Comparison of ENCODE assay signal across 8 cellular contexts in genomic region chr19:48255376-48256303, GRCh38. TPM values are rescaled to one million over a fixed set of nuclear protein-coding genes. Genes with fewer than 3 reads are reported as not detected.
DNase-seq lines count a peak whose midpoint lies in the region; TF ChIP-seq lines count a peak whose summit lies in the region.

CARD8 (minus strand) TSS chr19:48255912; CDS start chr19:48241020, 14,892 bp downstream.

- DNase-seq in DMS53 treated with DMSO at 0.1 percent for 48 hours (lab: John Stamatoyannopoulos, UW; ENCODE audit: unreplicated experiment) = peak; percentile 91
- DNase-seq in GM23248 = peak; percentile 93
- peak; percentile 82 for DNase-seq in MG63
- peak; percentile 78 for DNase-seq in SIG-M5 (lab: John Stamatoyannopoulos, UW)
- peak; percentile 92 for DNase-seq in activated effector memory CD4-positive, alpha-beta T cell treated with anti-CD3 and anti-CD28 coated beads, Interleukin-2, amount 50 U/mL, for 16 hours
- DNase-seq in fibroblast of villous mesenchyme (ENCODE audit: low read depth) = peak; percentile 92
- peak; percentile 66 for DNase-seq in nephron progenitor cell

- H3K27ac Mint-ChIP-seq in nephron progenitor cell = peak within 1 kb of the TSS; percentile 98
- H3K27ac Mint-ChIP-seq in stimulated activated naive CD8-positive, alpha-beta T cell treated with anti-CD3 and anti-CD28 coated beads, Interleukin-15, Interleukin-2, amounts not matched to agents 100 ng/mL and 50 ng/mL, for 24 hours = peak within 1 kb of the TSS; percentile 100

- H3K27me3 ChIP-seq in GM23248 (replicated peaks; ENCODE audit: insufficient read depth) (no peaks in the 10 kb centered on the region), MG63 (no peaks in the 10 kb centered on the region)

- WGBS in GM23248 (ENCODE audit: low coverage in 1 of 2, low lambda C conversion rate in 2 of 2, missing lambda C conversion rate in 2 of 2), 2 experiments = 4 to 6% methylated on average over 15 of the region's 15 CpGs

- no peaks in the 10 kb centered on the region for H3K36me3 ChIP-seq in GM23248 (ENCODE audit: low read depth)
- H3K36me3 ChIP-seq in MG63 = no peaks in the 10 kb centered on the region; the same call in 1 of the 2 replicates

- H3K4me3 ChIP-seq in GM23248 = peak within 1 kb of the TSS; percentile 100
- H3K4me3 ChIP-seq in MG63 = peak within 1 kb of the TSS; percentile 83
- H3K4me3 ChIP-seq in fibroblast of villous mesenchyme (ENCODE audit: low read depth, low read length) = peak within 1 kb of the TSS; percentile 84

- peaks cover 27% of the 10 kb centered on the region for H3K79me2 ChIP-seq in GM23248 (ENCODE audit: insufficient read depth)

- no peaks in the 10 kb centered on the region for H4K20me1 ChIP-seq in GM23248 (ENCODE audit: insufficient read depth)

- H3K36me3 Mint-ChIP-seq in nephron progenitor cell (ENCODE audit: low read depth) = peaks cover 41% of the 10 kb centered on the region
- H3K36me3 Mint-ChIP-seq in stimulated activated naive CD8-positive, alpha-beta T cell treated with anti-CD3 and anti-CD28 coated beads, Interleukin-15, Interleukin-2, amounts not matched to agents 100 ng/mL and 50 ng/mL, for 24 hours (ENCODE audit: low read depth) = peaks cover 16% of the 10 kb centered on the region

- H3K27me3 Mint-ChIP-seq in nephron progenitor cell (ENCODE audit: low read depth, poor library complexity) = peaks cover 6% of the 10 kb centered on the region
- no peaks in the 10 kb centered on the region for H3K27me3 Mint-ChIP-seq in stimulated activated naive CD8-positive, alpha-beta T cell treated with anti-CD3 and anti-CD28 coated beads, Interleukin-15, Interleukin-2, amounts not matched to agents 100 ng/mL and 50 ng/mL, for 24 hours

- no peaks in the 10 kb centered on the region for H3F3A ChIP-seq in GM23248 (ENCODE audit: insufficient read depth)

- H3K9me2 ChIP-seq in GM23248 (ENCODE audit: insufficient read depth) = no peaks in the 10 kb centered on the region

- H3K4me2 ChIP-seq in GM23248 (ENCODE audit: unreplicated experiment) = peak within 1 kb of the TSS; percentile 95

- H3K4me1 Mint-ChIP-seq in nephron progenitor cell = peaks cover 51% of the 10 kb centered on the region
- H3K4me1 Mint-ChIP-seq in stimulated activated naive CD8-positive, alpha-beta T cell treated with anti-CD3 and anti-CD28 coated beads, Interleukin-15, Interleukin-2, amounts not matched to agents 100 ng/mL and 50 ng/mL, for 24 hours (ENCODE audit: low read depth) = peaks cover 82% of the 10 kb centered on the region

- TF ChIP-seq CTCF in fibroblast of villous mesenchyme (IDR thresholded peaks at IDR 0.05; ENCODE audit: insufficient read depth, low read depth, low read length) (peak; percentile 11), nephron progenitor cell (IDR thresholded peaks at IDR 0.05) (no peak)

- peaks cover 25% of the 10 kb centered on the region for H3K9me3 Mint-ChIP-seq in nephron progenitor cell
- no peaks in the 10 kb centered on the region for H3K9me3 Mint-ChIP-seq in stimulated activated naive CD8-positive, alpha-beta T cell treated with anti-CD3 and anti-CD28 coated beads, Interleukin-15, Interleukin-2, amounts not matched to agents 100 ng/mL and 50 ng/mL, for 24 hours

- H3K4me1 ChIP-seq in GM23248 (ENCODE audit: insufficient read depth) = no peaks in the 10 kb centered on the region

- in situ Hi-C loops in GM23248 (cut with MboI) = no loop called here

- peak within 1 kb of the TSS; percentile 91 for H3K27ac ChIP-seq in GM23248

- H3K9ac ChIP-seq in GM23248 = peak within 1 kb of the TSS; percentile 93

- H2AFZ ChIP-seq in GM23248 = peak within 1 kb of the TSS; percentile 98

- peak within 1 kb of the TSS; percentile 99 for H3K4me3 Mint-ChIP-seq in nephron progenitor cell
- H3K4me3 Mint-ChIP-seq in stimulated activated naive CD8-positive, alpha-beta T cell treated with anti-CD3 and anti-CD28 coated beads, Interleukin-15, Interleukin-2, amounts not matched to agents 100 ng/mL and 50 ng/mL, for 24 hours = peak within 1 kb of the TSS; percentile 98

- H3K9me3 ChIP-seq in GM23248 (ENCODE audit: low read depth) (no peaks in the 10 kb centered on the region), MG63 (no peaks in the 10 kb centered on the region)

RNA-seq across cellular contexts. Expression of gene CARD8, which starts in this region (rescaled TPM):
- total RNA-seq in GM23248 (2014; rRNA removed; shearing (Covaris generic)) = 12.9 and 24.2 TPM in 2 replicates
- polyA plus RNA-seq in GM23248 (2016; fragmentation: Nextera tagmentation; extraction: Ambion mirVana) = 6.3 and 6.6 TPM in 2 replicates
- total RNA-seq in MG63 (2014; rRNA removed; shearing (Covaris generic); ENCODE audit: low replicate concordance) = 8.3 and 17.5 TPM in 2 replicates
- total RNA-seq in fibroblast of villous mesenchyme = 11.9 and 21.2 TPM in 2 replicates

Comparison
In these comparisons a context has a peak if more than half of its experiments do, and no peak if none do; other contexts are left out.
1. Peak in every context shown above with its lines: DNase-seq, H3K4me3 ChIP-seq and H3K27ac ChIP-seq.